16 cellular contexts compared by ENCODE assay signal in genomic region chr2:240996161-240996833, GRCh38. TPM values are rescaled to one million over a fixed set of nuclear protein-coding genes. Genes with fewer than 3 reads are reported as not detected.
A peak's percentile ranks its signal among the peaks of the same experiment; 100 is the strongest.
DNase-seq lines count a peak whose midpoint lies in the region; ATAC-seq and TF ChIP-seq lines count a peak whose summit lies in the region.
"Had no signal": no experiment of that assay in that cellular context is flagged by ENCODE, and none has a peak within 500 bp of the region (broad histone marks: within the 10 kb centered on the region; RNA-seq: fewer than 3 reads in every experiment).

No MANE protein-coding gene starts in this region.

- H3K36me3 ChIP-seq in left ventricle myocardium inferior (peaks cover under 1% of the 10 kb centered on the region), heart right ventricle (peaks cover 0 to 7% (median 0%) of the 10 kb centered on the region in 9 donors), endodermal cell (ENCODE audit: control insufficient read depth, insufficient read depth, low read length) (no peaks in the 10 kb centered on the region)

- H3K4me3 Mint-ChIP-seq in endodermal cell (no peak overlapping the region), progenitor cell of endocrine pancreas (ENCODE audit: low read depth) (no peak overlapping the region)
- H3K4me3 Mint-ChIP-seq: activated CD8-positive, alpha-beta T cell treated with anti-CD3 and anti-CD28 coated beads, Interleukin-2, amount 10 ng/mL, durations not matched to agents 7 days and 5 days had no signal

- H3K4me1 Mint-ChIP-seq in endodermal cell, result peaks cover 1% of the 10 kb centered on the region
- peaks cover 18% of the 10 kb centered on the region for H3K4me1 Mint-ChIP-seq in progenitor cell of endocrine pancreas (ENCODE audit: low read depth)

- no peak overlapping the region for H3K27ac Mint-ChIP-seq in endodermal cell
- no peak overlapping the region for H3K27ac Mint-ChIP-seq in progenitor cell of endocrine pancreas
- H3K27ac Mint-ChIP-seq: activated CD8-positive, alpha-beta T cell treated with anti-CD3 and anti-CD28 coated beads, Interleukin-2, amount 10 ng/mL, durations not matched to agents 7 days and 5 days; effector memory CD8-positive, alpha-beta T cell had no signal

- H3K4me3 ChIP-seq in left ventricle myocardium inferior (no peak overlapping the region), heart right ventricle (no peak overlapping the region), endodermal cell (ENCODE audit: low read length) (no peak overlapping the region)
- H3K4me3 ChIP-seq: MG63 had no signal

- no peak for TF ChIP-seq CTCF in left ventricle myocardium inferior (IDR thresholded peaks at IDR 0.05; ENCODE audit: borderline replicate concordance)
- no peak for TF ChIP-seq CTCF in heart right ventricle (IDR thresholded peaks at IDR 0.05)
- TF ChIP-seq CTCF in endodermal cell (conservative IDR thresholded peaks at IDR 0.05), result no peak
- no peak for TF ChIP-seq CTCF in progenitor cell of endocrine pancreas (IDR thresholded peaks at IDR 0.05; ENCODE audit: unreplicated experiment)

- no peaks in the 10 kb centered on the region for H3K9me3 ChIP-seq in left ventricle myocardium inferior (replicated peaks)
- no peaks in the 10 kb centered on the region for H3K9me3 ChIP-seq in heart right ventricle
- no peaks in the 10 kb centered on the region for H3K9me3 ChIP-seq in endodermal cell (ENCODE audit: control insufficient read depth, low read length)
- H3K9me3 ChIP-seq: MG63 had no signal

- peaks cover 73% of the 10 kb centered on the region for H3K4me1 ChIP-seq in left ventricle myocardium inferior
- peaks cover 19 to 70% (median 40%) of the 10 kb centered on the region in 9 donors for H3K4me1 ChIP-seq in heart right ventricle
- no peaks in the 10 kb centered on the region for H3K4me1 ChIP-seq in endodermal cell (ENCODE audit: control insufficient read depth, insufficient read depth, low read length)

- H3K27ac ChIP-seq in left ventricle myocardium inferior (replicated peaks), result peak overlapping the region; percentile 89
- no peak overlapping the region for H3K27ac ChIP-seq in heart right ventricle
- no peak overlapping the region for H3K27ac ChIP-seq in endodermal cell (ENCODE audit: low read depth, low read length)

- DNase-seq in left ventricle myocardium inferior (peak; percentile 13), heart right ventricle (no peak), endodermal cell (peak; percentile 37), progenitor cell of endocrine pancreas (ENCODE audit: low spot score, unreplicated experiment) (peak; percentile 6), OCI-M1 (lab: John Stamatoyannopoulos, UW) (no peak)
- DNase-seq in activated CD4-positive, alpha-beta T cell treated with anti-CD3 and anti-CD28 coated beads for 48 hours, result no peak
- no peak for DNase-seq in stimulated activated CD4-positive, alpha-beta T cell treated with anti-CD3 and anti-CD28 coated beads, Interleukin-15, amount 100 ng/mL, for 24 hours
- DNase-seq: activated CD8-positive, alpha-beta T cell treated with anti-CD3 and anti-CD28 coated beads, Interleukin-2, amount 10 ng/mL, durations not matched to agents 7 days and 5 days; activated gamma-delta T cell; DMS 273 treated with DMSO at 0.1 percent for 48 hours; effector memory CD8-positive, alpha-beta T cell; MG63; midbrain; NCI-H187 had no signal

- no peaks in the 10 kb centered on the region for H3K36me3 Mint-ChIP-seq in endodermal cell (ENCODE audit: low read depth)
- H3K36me3 Mint-ChIP-seq in progenitor cell of endocrine pancreas (ENCODE audit: insufficient read depth), result no peaks in the 10 kb centered on the region

- H3K27me3 Mint-ChIP-seq in endodermal cell (ENCODE audit: insufficient read depth), result peaks cover 25% of the 10 kb centered on the region
- H3K27me3 Mint-ChIP-seq in progenitor cell of endocrine pancreas, result peaks cover 36% of the 10 kb centered on the region

- intact Hi-C loops in left ventricle myocardium inferior (cut with micrococcal nuclease), result no loop called here
- intact Hi-C loops in heart right ventricle (cut with DNase I), result loop anchor here in 4 of 10 donors (5.0 to 10.0 kb wide), 3 partner anchors 79 to 141 kb away; no protein-coding TSS in a partner anchor

- H3K9me3 Mint-ChIP-seq in endodermal cell (no peaks in the 10 kb centered on the region), progenitor cell of endocrine pancreas (ENCODE audit: low read depth) (no peaks in the 10 kb centered on the region)
- H3K9me3 Mint-ChIP-seq: effector memory CD8-positive, alpha-beta T cell had no signal

- no peak overlapping the region for H3K9ac ChIP-seq in endodermal cell (ENCODE audit: extremely low read depth, low read length, poor library complexity, severe bottlenecking)

- ATAC-seq in heart right ventricle (no peak), HG03457 (IDR thresholded peaks at IDR 0.05; ENCODE audit: unreplicated experiment) (no peak)
- ATAC-seq: activated CD8-positive, alpha-beta T cell treated with anti-CD3 and anti-CD28 coated beads, Interleukin-2, amount 10 ng/mL, durations not matched to agents 7 days and 5 days; effector memory CD8-positive, alpha-beta T cell; SK-N-SH treated with all-trans-retinoic acid at 6 μM for 48 hours had no signal

- 84 to 90% methylated on average over 19 of the region's 19 CpGs for WGBS in heart right ventricle, 2 donors
- WGBS in endodermal cell (ENCODE audit: insufficient coverage in 1 of 2, insufficient read length in 1 of 2), 2 experiments, result 81 to 97% methylated on average over 7 to 19 of the region's 19 CpGs

- no peaks in the 10 kb centered on the region for H3K27me3 ChIP-seq in left ventricle myocardium inferior (ENCODE audit: low read depth)
- H3K27me3 ChIP-seq in heart right ventricle, result peaks cover 0 to 14% (median 0%) of the 10 kb centered on the region in 7 donors
- peaks cover 41% of the 10 kb centered on the region for H3K27me3 ChIP-seq in endodermal cell (ENCODE audit: control insufficient read depth, insufficient read depth, low read length, poor library complexity, severe bottlenecking)
- H3K27me3 ChIP-seq: MG63 had no signal

RNA-seq across cellular contexts. Expression of gene SNED1, which starts 2.1 kb away (rescaled TPM):
- total RNA-seq in left ventricle myocardium inferior (6.1 TPM), heart right ventricle (10 to 100 TPM in 1 of 10 donors, 1 to 10 TPM in 9; 3.9 to 12.7 (median 6.3) TPM), endodermal cell (1 to 10 TPM in 1 of 2 donors, under 1 TPM in 1; 0.66 to 4.5 TPM), progenitor cell of endocrine pancreas (2.2 and 2.5 TPM in 2 replicates)
- polyA plus RNA-seq in heart right ventricle, result 1 to 10 TPM; 4.2 to 6.9 TPM
- polyA plus RNA-seq in endodermal cell (2013, experiment 1 of 2), result 0.96 TPM
- 0.25 TPM for polyA plus RNA-seq in endodermal cell (2013, experiment 2 of 2)

Comparison
In these comparisons a context has a peak if more than half of its experiments do, and no peak if none do; other contexts are left out.
1. DNase-seq: peak in left ventricle myocardium inferior (single experiment), endodermal cell (single experiment) and progenitor cell of endocrine pancreas (single experiment); none in heart right ventricle (0 of 2), activated CD4-positive, alpha-beta T cell treated with anti-CD3 and anti-CD28 coated beads for 48 hours (single experiment), stimulated activated CD4-positive, alpha-beta T cell treated with anti-CD3 and anti-CD28 coated beads, Interleukin-15, amount 100 ng/mL, for 24 hours (single experiment) and OCI-M1 (single experiment).